17 cellular contexts compared by ENCODE assay signal in genomic region chr4:76458829-76459228, GRCh38. TPM values are rescaled to one million over a fixed set of nuclear protein-coding genes. Genes with fewer than 3 reads are reported as not detected.
DNase-seq lines count a peak whose midpoint lies in the region; ATAC-seq and TF ChIP-seq lines count a peak whose summit lies in the region.
"Had no signal": no experiment of that assay in that cellular context is flagged by ENCODE, and none has a peak within 500 bp of the region (broad histone marks: within the 10 kb centered on the region; RNA-seq: fewer than 3 reads in every experiment).

No MANE protein-coding gene starts in this region.

- peaks cover 15% of the 10 kb centered on the region for H3K9me3 Mint-ChIP-seq in Caco-2 (ENCODE audit: unreplicated experiment)
- H3K9me3 Mint-ChIP-seq in neural progenitor cell: peaks cover 47% of the 10 kb centered on the region

- H3K27ac ChIP-seq in gastroesophageal sphincter: peak overlapping the region; percentile 4 to 73 (median 63)
- H3K27ac ChIP-seq in neural progenitor cell: peak overlapping the region; percentile 100
- H3K27ac ChIP-seq: BLaER1 treated with 17β-estradiol and CSF1 and Interleukin-3, amounts not matched to agents 10 nM and 100 nM; gastrocnemius medialis had no signal

- H3K36me3 Mint-ChIP-seq in Caco-2 (ENCODE audit: insufficient read depth, unreplicated experiment): no peaks in the 10 kb centered on the region
- H3K36me3 Mint-ChIP-seq in neural progenitor cell: peaks cover 41% of the 10 kb centered on the region

- H3K36me3 ChIP-seq in Caco-2 (ENCODE audit: control insufficient read depth, insufficient read depth, low read length) (no peaks in the 10 kb centered on the region), gastroesophageal sphincter (no peaks in the 10 kb centered on the region), neural progenitor cell (peaks cover 16% of the 10 kb centered on the region)
- H3K36me3 ChIP-seq: BLaER1 treated with 17β-estradiol and CSF1 and Interleukin-3, amounts not matched to agents 10 nM and 100 nM; gastrocnemius medialis had no signal

- H3K9me3 ChIP-seq in Caco-2 (peaks cover 5% of the 10 kb centered on the region), gastroesophageal sphincter (peaks cover 0 to 15% (median 0%) of the 10 kb centered on the region in 3 donors), neural progenitor cell (ENCODE audit: low read depth) (peaks cover 20% of the 10 kb centered on the region)
- H3K9me3 ChIP-seq: gastrocnemius medialis had no signal

- POLR2A ChIA-PET in Caco-2 (lab: Charles Lee): no interaction called here

- H3K27ac Mint-ChIP-seq in Caco-2 (ENCODE audit: unreplicated experiment): peak overlapping the region; percentile 85
- H3K27ac Mint-ChIP-seq in neural progenitor cell: peak overlapping the region; percentile 99
- H3K27ac Mint-ChIP-seq: naive B cell; stimulated activated naive CD8-positive, alpha-beta T cell treated with anti-CD3 and anti-CD28 coated beads, Interleukin-15, amount 100 ng/mL, for 72 hours had no signal

- H3K27me3 Mint-ChIP-seq in Caco-2 (ENCODE audit: insufficient read depth, unreplicated experiment) (no peaks in the 10 kb centered on the region), neural progenitor cell (ENCODE audit: insufficient read depth, low read depth) (peaks cover 7% of the 10 kb centered on the region)

- H3K4me2 ChIP-seq in neural progenitor cell: peak overlapping the region; percentile 79
- H3K4me2 ChIP-seq: BLaER1 treated with 17β-estradiol and CSF1 and Interleukin-3, amounts not matched to agents 10 nM and 100 nM had no signal

- WGBS in gastroesophageal sphincter (ENCODE audit: low coverage in 1 of 2), 2 donors: 45 to 57% methylated on average over 3 of the region's 3 CpGs

- CTCF ChIA-PET in Caco-2 (lab: Charles Lee): no interaction called here

- H3K79me2 ChIP-seq in neural progenitor cell (ENCODE audit: low read depth): peaks cover 86% of the 10 kb centered on the region

- TF ChIP-seq EP300 in gastroesophageal sphincter (IDR thresholded peaks at IDR 0.05): no peak

- H3K27me3 ChIP-seq in Caco-2 (replicated peaks; ENCODE audit: control insufficient read depth, insufficient read depth, low read length) (no peaks in the 10 kb centered on the region), gastroesophageal sphincter (no peaks in the 10 kb centered on the region), neural progenitor cell (no peaks in the 10 kb centered on the region)
- H3K27me3 ChIP-seq: BLaER1 treated with 17β-estradiol and CSF1 and Interleukin-3, amounts not matched to agents 10 nM and 100 nM; gastrocnemius medialis had no signal

- TF ChIP-seq POLR2A in gastroesophageal sphincter (IDR thresholded peaks at IDR 0.05): no peak

- BruUV-seq in Caco-2 (replicated peaks; lab: Mats Ljungman, UMichigan): no TSS peak

- no peaks in the 10 kb centered on the region for H3K4me1 Mint-ChIP-seq in Caco-2 (ENCODE audit: low read depth, unreplicated experiment)
- H3K4me1 Mint-ChIP-seq in neural progenitor cell: peaks cover 53% of the 10 kb centered on the region
- H3K4me1 Mint-ChIP-seq: naive B cell; stimulated activated naive CD8-positive, alpha-beta T cell treated with anti-CD3 and anti-CD28 coated beads, Interleukin-15, amount 100 ng/mL, for 72 hours had no signal

- H3K4me3 ChIP-seq in Caco-2 (ENCODE audit: low read depth, low read length): no peak overlapping the region
- H3K4me3 ChIP-seq in gastroesophageal sphincter: no peak overlapping the region
- peak overlapping the region; percentile 39 for H3K4me3 ChIP-seq in neural progenitor cell
- H3K4me3 ChIP-seq: BLaER1 treated with 17β-estradiol and CSF1 and Interleukin-3, amounts not matched to agents 10 nM and 100 nM; gastrocnemius medialis had no signal

- peaks cover 57% of the 10 kb centered on the region for H3F3A ChIP-seq in neural progenitor cell (ENCODE audit: low read depth)

- no peak for DNase-seq in Caco-2
- peak; percentile 23 for DNase-seq in RPMI7951 (ENCODE audit: low read depth)
- DNase-seq in neural progenitor cell (ENCODE audit: low spot score): peak; percentile 95
- no peak for DNase-seq in NCI-H2171 treated with DMSO at 0.1 percent for 48 hours (lab: John Stamatoyannopoulos, UW)
- no peak for DNase-seq in posterior vena cava (ENCODE audit: low spot score)
- no peak for DNase-seq in GM13977 (ENCODE audit: low spot score)
- DNase-seq: activated CD4-positive, alpha-beta T cell treated with anti-CD3 and anti-CD28 coated beads, Interleukin-2, amount 50 U/mL, for 4 hours; activated naive CD4-positive, alpha-beta T cell treated with anti-CD3 and anti-CD28 coated beads, Interleukin-2, amount 50 U/mL, for 16 hours; gastrocnemius medialis; naive B cell; stimulated activated CD4-positive, alpha-beta T cell treated with anti-CD3 and anti-CD28 coated beads, Interleukin-2, amount 100 ng/mL, for 48 hours; stimulated activated naive CD8-positive, alpha-beta T cell treated with anti-CD3 and anti-CD28 coated beads, Interleukin-15, amount 100 ng/mL, for 72 hours had no signal

- no peak overlapping the region for H2AFZ ChIP-seq in neural progenitor cell (replicated peaks)

- H3K4me1 ChIP-seq in Caco-2: peaks cover 18% of the 10 kb centered on the region
- H3K4me1 ChIP-seq in gastroesophageal sphincter: peaks cover 0 to 11% (median 0%) of the 10 kb centered on the region in 3 donors
- peaks cover 38% of the 10 kb centered on the region for H3K4me1 ChIP-seq in neural progenitor cell
- H3K4me1 ChIP-seq: BLaER1 treated with 17β-estradiol and CSF1 and Interleukin-3, amounts not matched to agents 10 nM and 100 nM; gastrocnemius medialis had no signal

- no peaks in the 10 kb centered on the region for H4K20me1 ChIP-seq in neural progenitor cell (ENCODE audit: low read depth)
- H4K20me1 ChIP-seq: BLaER1 treated with 17β-estradiol and CSF1 and Interleukin-3, amounts not matched to agents 10 nM and 100 nM had no signal

- in situ Hi-C loops in GM13977 (cut with MboI; ENCODE audit: low pct_unique_long_range_greater_than_20kb, low sequenced_read_pairs, unreplicated experiment): no loop called here

- no peak overlapping the region for H3K4me3 Mint-ChIP-seq in Caco-2 (ENCODE audit: unreplicated experiment)
- peak overlapping the region; percentile 78 for H3K4me3 Mint-ChIP-seq in neural progenitor cell
- H3K4me3 Mint-ChIP-seq: naive B cell; stimulated activated naive CD8-positive, alpha-beta T cell treated with anti-CD3 and anti-CD28 coated beads, Interleukin-15, amount 100 ng/mL, for 72 hours had no signal

- intact Hi-C loops in Caco-2 (cut with micrococcal nuclease; ENCODE audit: unreplicated experiment): no loop called here
- intact Hi-C loops in posterior vena cava (cut with DNase I): no loop called here

- TF ChIP-seq CTCF in Caco-2 (IDR thresholded peaks at IDR 0.05; ENCODE audit: insufficient read depth in 1 of 2, low read depth in 1 of 2, low read length in 1 of 2, severe bottlenecking in 1 of 2, unreplicated experiment in 1 of 2): no peak
- TF ChIP-seq CTCF in gastroesophageal sphincter (IDR thresholded peaks at IDR 0.05): no peak
- no peak for TF ChIP-seq CTCF in neural progenitor cell (IDR thresholded peaks at IDR 0.05)
- no peak for TF ChIP-seq CTCF in GM13977 (IDR thresholded peaks at IDR 0.05; ENCODE audit: extremely low read depth, insufficient read depth, missing control alignments)

- ATAC-seq in gastroesophageal sphincter: no peak
- ATAC-seq in HG03571 (IDR thresholded peaks at IDR 0.05; ENCODE audit: unreplicated experiment): no peak
- ATAC-seq: stimulated activated naive CD8-positive, alpha-beta T cell treated with anti-CD3 and anti-CD28 coated beads, Interleukin-15, amount 100 ng/mL, for 72 hours had no signal

- H3K9ac ChIP-seq in neural progenitor cell: peak overlapping the region; percentile 63
- H3K9ac ChIP-seq: BLaER1 treated with 17β-estradiol and CSF1 and Interleukin-3, amounts not matched to agents 10 nM and 100 nM had no signal

RNA-seq across cellular contexts. Expression of gene SHROOM3, which starts 23.8 kb away (rescaled TPM):
- total RNA-seq in Caco-2 (2022): 16.3 and 25.3 TPM in 2 replicates
- 9.6 and 10.0 TPM in 2 replicates for total RNA-seq in RPMI7951 (2014; rRNA removed; shearing (Covaris generic))
- 100 to 1,000 TPM in 1 of 4 donors, 10 to 100 TPM in 3; 29.5 to 127 (median 59.9) TPM for total RNA-seq in gastroesophageal sphincter
- 36.6 and 52.7 TPM in 2 replicates for total RNA-seq in neural progenitor cell (ENCODE audit: low replicate concordance)
- total RNA-seq in posterior vena cava: 10 to 100 TPM; 71.4 to 77.8 TPM

RNA-seq across cellular contexts. Expression of gene CCDC158, which starts 37.9 kb away (rescaled TPM):
- 0.39 and 0.56 TPM in 2 replicates for total RNA-seq in Caco-2 (2022)
- not detected in 2 replicates for total RNA-seq in RPMI7951 (2014; rRNA removed; shearing (Covaris generic))
- total RNA-seq in gastroesophageal sphincter: 1 to 10 TPM; 1.2 to 2.6 (median 1.5) TPM
- not detected in 2 replicates for total RNA-seq in neural progenitor cell (ENCODE audit: low replicate concordance)
- 1 to 10 TPM; 2.0 to 2.3 TPM for total RNA-seq in posterior vena cava
- total RNA-seq: dermis blood vessel endothelial cell, gastrocnemius medialis, NCI-H460 had no signal

Comparison
In these comparisons a context has a peak if more than half of its experiments do, and no peak if none do; other contexts are left out.
1. DNase-seq: peak in RPMI7951 (single experiment) and neural progenitor cell (single experiment); none in Caco-2 (0 of 2), NCI-H2171 treated with DMSO at 0.1 percent for 48 hours (single experiment), posterior vena cava (single experiment) and GM13977 (single experiment).